8 cellular contexts compared by ENCODE assay signal in the genomic region with DNA sequence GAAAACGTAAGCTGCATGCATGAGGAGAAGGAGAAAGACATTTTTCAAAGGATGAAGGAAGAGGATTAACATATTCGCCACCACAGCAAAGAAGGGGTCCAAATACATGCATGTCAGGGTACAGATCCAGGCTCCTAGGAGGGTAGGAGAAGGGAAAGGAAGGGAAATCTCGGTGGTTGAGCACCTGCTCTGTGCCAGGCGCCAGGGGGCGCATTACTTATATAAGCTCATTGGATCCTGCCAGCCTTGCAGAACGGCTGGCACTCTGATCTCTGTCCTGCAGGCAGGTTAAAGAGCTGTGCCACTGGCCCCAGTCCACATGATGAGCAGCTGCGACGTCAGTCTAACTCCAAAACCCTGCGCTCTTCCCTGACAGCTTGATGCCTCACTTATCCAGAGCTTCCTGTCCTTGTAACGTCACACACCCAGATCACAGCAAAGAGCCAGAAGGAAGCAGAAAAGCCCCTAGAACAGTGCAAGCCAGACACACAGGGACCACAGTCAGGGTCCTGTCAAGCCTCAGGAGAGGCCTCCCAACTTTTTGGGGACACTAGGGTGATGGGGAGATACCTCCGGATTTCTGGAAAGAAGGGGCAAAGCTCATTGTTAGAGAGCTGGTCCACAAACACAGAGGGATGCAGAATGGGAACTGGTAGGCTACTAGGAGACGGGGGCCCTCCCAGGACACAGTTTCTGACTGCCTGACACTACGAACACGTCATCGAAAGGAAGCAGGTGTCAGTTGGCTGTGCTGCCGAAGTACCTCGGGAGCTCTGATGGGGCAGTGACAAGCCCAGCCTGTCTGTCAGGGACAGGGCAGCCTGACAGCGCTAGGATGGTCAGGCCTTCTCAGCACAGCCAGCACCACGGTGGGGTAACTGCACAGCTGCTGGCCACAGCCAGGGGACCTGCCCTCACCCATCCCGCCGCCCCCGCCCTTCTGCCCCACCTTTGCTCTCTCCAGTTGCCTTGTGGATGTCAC.
DNase-seq lines count a peak whose midpoint lies in the region; ATAC-seq lines count a peak whose summit lies in the region.

No MANE protein-coding gene starts in this region.

- H3K27me3 ChIP-seq in SJSA1 (replicated peaks), result no peaks in the 10 kb centered on the region

- peak; percentile 64 for DNase-seq in G401 (ENCODE audit: low spot score)
- DNase-seq in H4 (ENCODE audit: low spot score), result peak; percentile 62
- DNase-seq in NCI-H1092 (lab: John Stamatoyannopoulos, UW), result peak; percentile 55
- DNase-seq in SJSA1 (ENCODE audit: low read depth in 1 of 2, low spot score in 2 of 2), result peak; percentile 31 to 58
- peak; percentile 38 for DNase-seq in cerebellum (ENCODE audit: low spot score)
- peak; percentile 91 for DNase-seq in left lobe of liver (ENCODE audit: low spot score)
- DNase-seq in stimulated activated CD8-positive, alpha-beta memory T cell treated with anti-CD3 and anti-CD28 coated beads, Interleukin-4, amount 100 ng/mL, for 48 hours, result peak; percentile 70

- H3K4me3 ChIP-seq in SJSA1, result no peak overlapping the region

- no peaks in the 10 kb centered on the region for H3K36me3 ChIP-seq in SJSA1

- ATAC-seq in left lobe of liver, result peak; percentile 86
- no peak for ATAC-seq in HG02973 (IDR thresholded peaks at IDR 0.05; ENCODE audit: unreplicated experiment)

- no peaks in the 10 kb centered on the region for H3K9me3 ChIP-seq in SJSA1 (replicated peaks)

- in situ Hi-C loops in G401 (cut with HindIII; ENCODE audit: low sequenced_read_pairs), result no loop called here

- no peak overlapping the region for H3K27ac ChIP-seq in SJSA1

- no peaks in the 10 kb centered on the region for H3K4me1 ChIP-seq in SJSA1 (replicated peaks)

Comparison
In these comparisons a context has a peak if more than half of its experiments do, and no peak if none do; other contexts are left out.
1. DNase-seq: peak in every context shown above with its lines; median percentile 91 in left lobe of liver; 70 in stimulated activated CD8-positive, alpha-beta memory T cell treated with anti-CD3 and anti-CD28 coated beads, Interleukin-4, amount 100 ng/mL, for 48 hours; 64 in G401; 62 in H4; 55 in NCI-H1092; 44 in SJSA1; 38 in cerebellum.